In genomic region chr20:25797062-25797461, GRCh38 we compare ENCODE assay signal across 2 cellular contexts.
A peak's percentile ranks its signal among the peaks of the same experiment; 100 is the strongest.
DNase-seq lines count a peak whose midpoint lies in the region; ATAC-seq and TF ChIP-seq lines count a peak whose summit lies in the region.
"Not testable (repeated sequence)": the region's sequence is repeated elsewhere in the genome, so short reads cannot be mapped to it uniquely, and the experiment has no call there.

No MANE protein-coding gene starts in this region.

- H3K4me1 ChIP-seq in foreskin keratinocyte = not testable (repeated sequence)

- not testable (repeated sequence) for H3K27ac ChIP-seq in foreskin keratinocyte

- DNase-seq in foreskin keratinocyte = not testable (repeated sequence)

- TF ChIP-seq CTCF in foreskin keratinocyte (conservative IDR thresholded peaks at IDR 0.05) = not testable (repeated sequence)

- not testable (repeated sequence) for H3K27me3 ChIP-seq in foreskin keratinocyte

- ATAC-seq in esophagus mucosa (peak; percentile 89), foreskin keratinocyte (peak; percentile 58)
